22 cellular contexts compared by ENCODE assay signal in genomic region chr3:17129550-17129949, GRCh38.
DNase-seq lines count a peak whose midpoint lies in the region; ATAC-seq and TF ChIP-seq lines count a peak whose summit lies in the region.
"Had no signal": no experiment of that assay in that cellular context is flagged by ENCODE, and none has a peak within 500 bp of the region (broad histone marks: within the 10 kb centered on the region; RNA-seq: fewer than 3 reads in every experiment).

No MANE protein-coding gene starts in this region.

- no peak overlapping the region for H3K4me3 Mint-ChIP-seq in activated T-helper 17 cell treated with anti-CD3 and anti-CD28 coated beads, Interleukin-2, amount 50 U/mL, for 72 hours
- H3K4me3 Mint-ChIP-seq in CD4-positive, alpha-beta T cell: no peak overlapping the region
- H3K4me3 Mint-ChIP-seq: B cell; CD4-positive, CD25-positive, alpha-beta regulatory T cell; CD8-positive, alpha-beta memory T cell; GM23338; H9 had no signal

- ATAC-seq in activated T-helper 17 cell treated with anti-CD3 and anti-CD28 coated beads, Interleukin-2, amount 50 U/mL, for 72 hours (replicated peaks): peak; percentile 75
- ATAC-seq in CD4-positive, alpha-beta T cell (ENCODE audit: poor library complexity): no peak
- no peak for ATAC-seq in HG03460 (IDR thresholded peaks at IDR 0.05; ENCODE audit: unreplicated experiment)
- ATAC-seq: GM12878, GM23338, HCT116 had no signal

- CTCF ChIA-PET in CD4-positive, alpha-beta T cell (lab: Charles Lee): no interaction called here

- H3K27ac ChIP-seq in CD4-positive, alpha-beta T cell (ENCODE audit: low read depth, low read length): no peak overlapping the region
- H3K27ac ChIP-seq: 22Rv1, BLaER1, C4-2B had no signal

- H3K9me3 ChIP-seq in CD4-positive, alpha-beta T cell (ENCODE audit: control insufficient read depth, low read length): no peaks in the 10 kb centered on the region

- DNase-seq in activated CD8-positive, alpha-beta memory T cell treated with anti-CD3 and anti-CD28 coated beads for 24 hours: peak; percentile 15
- DNase-seq in activated CD8-positive, alpha-beta memory T cell treated with anti-CD3 and anti-CD28 coated beads, Interleukin-2, amount 50 U/mL, for 4 hours: no peak
- peak; percentile 11 for DNase-seq in epithelial cell of esophagus (ENCODE audit: low read depth)
- DNase-seq in CD4-positive, alpha-beta T cell: no peak
- DNase-seq in NCI-H1694 treated with DMSO at 0.1 percent for 48 hours (lab: John Stamatoyannopoulos, UW): no peak
- no peak for DNase-seq in erythroblast (lab: John Stamatoyannopoulos, UW)
- DNase-seq: CD4-positive, CD25-positive, alpha-beta regulatory T cell; CD8-positive, alpha-beta memory T cell; DMS 273 treated with DMSO at 0.1 percent for 48 hours; DMS79; EL; GDM1; H9 had no signal

- TF ChIP-seq CTCF in epithelial cell of esophagus (IDR thresholded peaks at IDR 0.05; ENCODE audit: insufficient read depth, low read depth, low read length, missing control alignments): no peak
- no peak for TF ChIP-seq CTCF in CD4-positive, alpha-beta T cell (IDR thresholded peaks at IDR 0.05)

- TF ChIP-seq POLR2A in erythroblast (IDR thresholded peaks at IDR 0.05; ENCODE audit: low read length): no peak

- no peaks in the 10 kb centered on the region for H3K36me3 Mint-ChIP-seq in activated T-helper 17 cell treated with anti-CD3 and anti-CD28 coated beads, Interleukin-2, amount 50 U/mL, for 72 hours (ENCODE audit: low read depth)
- H3K36me3 Mint-ChIP-seq in CD4-positive, alpha-beta T cell (ENCODE audit: low read depth): no peaks in the 10 kb centered on the region
- H3K36me3 Mint-ChIP-seq: CD4-positive, CD25-positive, alpha-beta regulatory T cell had no signal

- H3K9me3 Mint-ChIP-seq in activated T-helper 17 cell treated with anti-CD3 and anti-CD28 coated beads, Interleukin-2, amount 50 U/mL, for 72 hours: peaks cover 13% of the 10 kb centered on the region
- H3K9me3 Mint-ChIP-seq in CD4-positive, alpha-beta T cell: no peaks in the 10 kb centered on the region

- POLR2A ChIA-PET in CD4-positive, alpha-beta T cell (lab: Charles Lee): no interaction called here

- intact Hi-C loops in CD4-positive, alpha-beta T cell (cut with DNase I, micrococcal nuclease): no loop called here

- H3K4me1 Mint-ChIP-seq in activated T-helper 17 cell treated with anti-CD3 and anti-CD28 coated beads, Interleukin-2, amount 50 U/mL, for 72 hours: peaks cover 4% of the 10 kb centered on the region
- no peaks in the 10 kb centered on the region for H3K4me1 Mint-ChIP-seq in CD4-positive, alpha-beta T cell (ENCODE audit: low read depth)
- H3K4me1 Mint-ChIP-seq: B cell, GM23338, H9 had no signal

- no peak overlapping the region for H3K4me3 ChIP-seq in epithelial cell of esophagus (ENCODE audit: low read length)
- H3K4me3 ChIP-seq: BLaER1, GM12878, GM23338 had no signal

- H3K27me3 ChIP-seq in CD4-positive, alpha-beta T cell (ENCODE audit: control insufficient read depth, insufficient read depth, low read length): no peaks in the 10 kb centered on the region
- H3K27me3 ChIP-seq: BLaER1 had no signal

- H3K27ac Mint-ChIP-seq in activated T-helper 17 cell treated with anti-CD3 and anti-CD28 coated beads, Interleukin-2, amount 50 U/mL, for 72 hours: no peak overlapping the region
- H3K27ac Mint-ChIP-seq in CD4-positive, alpha-beta T cell: no peak overlapping the region
- H3K27ac Mint-ChIP-seq: B cell; CD4-positive, CD25-positive, alpha-beta regulatory T cell; GM23338; H9 had no signal

- no peaks in the 10 kb centered on the region for H3K27me3 Mint-ChIP-seq in activated T-helper 17 cell treated with anti-CD3 and anti-CD28 coated beads, Interleukin-2, amount 50 U/mL, for 72 hours
- H3K27me3 Mint-ChIP-seq in CD4-positive, alpha-beta T cell: no peaks in the 10 kb centered on the region
- H3K27me3 Mint-ChIP-seq: B cell; CD4-positive, CD25-positive, alpha-beta regulatory T cell; CD8-positive, alpha-beta memory T cell had no signal

Comparison
In these comparisons a context has a peak if more than half of its experiments do, and no peak if none do; other contexts are left out.
1. DNase-seq: peak in activated CD8-positive, alpha-beta memory T cell treated with anti-CD3 and anti-CD28 coated beads for 24 hours (single experiment) and epithelial cell of esophagus (single experiment); none in activated CD8-positive, alpha-beta memory T cell treated with anti-CD3 and anti-CD28 coated beads, Interleukin-2, amount 50 U/mL, for 4 hours (single experiment), CD4-positive, alpha-beta T cell (0 of 10), NCI-H1694 treated with DMSO at 0.1 percent for 48 hours (single experiment) and erythroblast (0 of 2).